Comparison of ENCODE assay signal across 13 cellular contexts in genomic region chr2:223027442-223027841, GRCh38.
DNase-seq lines count a peak whose midpoint lies in the region; ATAC-seq and TF ChIP-seq lines count a peak whose summit lies in the region.
"Had no signal": no experiment of that assay in that cellular context is flagged by ENCODE, and none has a peak within 500 bp of the region (broad histone marks: within the 10 kb centered on the region; RNA-seq: fewer than 3 reads in every experiment).

No MANE protein-coding gene starts in this region.

- ATAC-seq in GM21528 (IDR thresholded peaks at IDR 0.05; ENCODE audit: low FRiP score, unreplicated experiment) = no peak
- ATAC-seq: Panc1 had no signal

- in situ Hi-C loops in brain microvascular endothelial cell (cut with HindIII; ENCODE audit: low pct_ligation_motif_present, low sequenced_read_pairs) = no loop called here

- DNase-seq in AG20443 (ENCODE audit: low spot score) = peak; percentile 40
- peak; percentile 63 for DNase-seq in LoVo (ENCODE audit: low spot score)
- DNase-seq in brain microvascular endothelial cell = peak; percentile 31
- DNase-seq in kidney glomerular epithelial cell (lab: John Stamatoyannopoulos, UW) = peak; percentile 71
- DNase-seq in germinal center (ENCODE audit: low spot score) = no peak
- DNase-seq in NCI-H510A (lab: John Stamatoyannopoulos, UW) = no peak
- DNase-seq in activated gamma-delta T cell (lab: John Stamatoyannopoulos, UW) = no peak
- DNase-seq: CD4-positive, alpha-beta T cell; NCI-H2081; ovary had no signal

- no peak for TF ChIP-seq CTCF in brain microvascular endothelial cell (IDR thresholded peaks at IDR 0.05; ENCODE audit: low read depth, low read length, missing control alignments)

- H3K27me3 ChIP-seq in brain microvascular endothelial cell (replicated peaks) = no peaks in the 10 kb centered on the region
- H3K27me3 ChIP-seq: ovary had no signal

- no peaks in the 10 kb centered on the region for H3K36me3 ChIP-seq in brain microvascular endothelial cell (replicated peaks)
- H3K36me3 ChIP-seq: ovary had no signal

- no peak overlapping the region for H3K27ac ChIP-seq in brain microvascular endothelial cell
- H3K27ac ChIP-seq: coronary artery, ovary had no signal

- H3K4me3 ChIP-seq in brain microvascular endothelial cell (ENCODE audit: low read depth, low read length) = no peak overlapping the region
- H3K4me3 ChIP-seq: coronary artery, ovary had no signal

Comparison
In these comparisons a context has a peak if more than half of its experiments do, and no peak if none do; other contexts are left out.
1. DNase-seq: peak in AG20443 (single experiment), LoVo (single experiment), brain microvascular endothelial cell (single experiment) and kidney glomerular epithelial cell (single experiment); none in germinal center (single experiment), NCI-H510A (single experiment) and activated gamma-delta T cell (single experiment).